In the genomic region with DNA sequence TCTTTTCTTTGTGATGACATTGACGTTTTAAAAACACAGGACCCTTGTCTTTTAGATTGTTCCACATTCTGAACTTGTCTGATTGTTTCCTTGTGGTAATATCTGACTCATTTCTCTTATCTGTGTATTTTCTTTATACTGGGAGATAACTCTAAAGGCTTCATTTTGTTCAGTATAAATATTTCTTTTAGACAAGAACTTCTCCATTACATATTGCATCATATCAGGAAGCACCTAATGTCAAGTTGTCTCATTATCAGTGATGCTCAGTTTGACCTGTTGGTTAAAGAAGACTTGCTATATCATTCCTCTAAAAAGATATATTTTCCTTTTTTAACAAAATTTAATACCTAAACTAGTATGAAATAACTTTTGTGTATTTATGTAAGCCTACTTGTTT, we compare ENCODE assay signal across 17 cellular contexts.
"Had no signal": no experiment of that assay in that cellular context is flagged by ENCODE, and none has a peak within 500 bp of the region (broad histone marks: within the 10 kb centered on the region; RNA-seq: fewer than 3 reads in every experiment).

No MANE protein-coding gene starts in this region.

- H3K9me3 ChIP-seq: body of pancreas, esophagus squamous epithelium, neutrophil, ovary, prostate gland, upper lobe of left lung had no signal

- H3K36me3 ChIP-seq: esophagus squamous epithelium, neutrophil, ovary, prostate gland, upper lobe of left lung had no signal

- H3K4me3 ChIP-seq: body of pancreas, esophagus squamous epithelium, hepatocyte, ovary, prostate gland, upper lobe of left lung had no signal

- H3K27ac ChIP-seq: body of pancreas, esophagus squamous epithelium, hepatocyte, neutrophil, ovary, prostate gland, upper lobe of left lung had no signal

- DNase-seq: activated CD4-positive, alpha-beta memory T cell treated with anti-CD3 and anti-CD28 coated beads for 36 hours; activated CD4-positive, alpha-beta T cell treated with anti-CD3 and anti-CD28 coated beads for 48 hours; activated effector memory CD4-positive, alpha-beta T cell treated with anti-CD3 and anti-CD28 coated beads, Interleukin-2, amount 50 U/mL, for 16 hours; activated naive CD4-positive, alpha-beta T cell treated with anti-CD3 and anti-CD28 coated beads, Interleukin-2, amount 10 ng/mL, durations not matched to agents 7 days and 5 days; body of pancreas; caudate nucleus; esophagus squamous epithelium; left ventricle myocardium superior; mammary epithelial cell; ovary; stimulated activated CD4-positive, alpha-beta T cell treated with anti-CD3 and anti-CD28 coated beads, Interleukin-4, amount 100 ng/mL, for 4 hours; stimulated activated naive CD8-positive, alpha-beta T cell treated with anti-CD3 and anti-CD28 coated beads, Interleukin-15, Interleukin-2, amounts not matched to agents 100 U/mL and 50 U/mL, for 24 hours; T1000; upper lobe of left lung had no signal

- H3K4me1 ChIP-seq: body of pancreas, esophagus squamous epithelium, prostate gland, upper lobe of left lung had no signal

- H3K27me3 ChIP-seq: body of pancreas, esophagus squamous epithelium, hepatocyte, neutrophil, ovary, upper lobe of left lung had no signal
